ENCODE assay signal across 17 cellular contexts in the genomic region with DNA sequence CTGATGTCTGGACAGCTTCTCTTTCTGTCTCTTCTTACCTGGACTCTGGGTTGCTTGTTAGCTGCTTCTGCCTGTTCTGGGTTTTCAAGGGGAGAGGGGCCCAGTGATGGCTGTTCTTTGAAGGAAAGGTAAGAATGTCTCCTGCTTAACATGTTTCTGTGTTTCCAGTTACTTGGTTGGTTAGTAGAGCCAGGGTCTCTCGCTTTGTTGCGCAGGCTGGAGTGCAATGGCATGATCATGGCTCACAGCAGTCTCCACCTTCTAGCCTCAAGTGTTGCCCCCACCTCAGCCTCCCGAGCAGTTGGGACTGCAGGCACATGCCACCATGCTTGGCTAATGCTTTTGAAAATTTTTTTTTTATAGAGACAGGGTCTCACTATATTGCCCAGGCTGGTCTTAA.
A peak's percentile ranks its signal among the peaks of the same experiment; 100 is the strongest.
DNase-seq lines count a peak whose midpoint lies in the region; ATAC-seq and TF ChIP-seq lines count a peak whose summit lies in the region.
"Had no signal": no experiment of that assay in that cellular context is flagged by ENCODE, and none has a peak within 500 bp of the region (broad histone marks: within the 10 kb centered on the region; RNA-seq: fewer than 3 reads in every experiment).

No MANE protein-coding gene starts in this region.

- H3K4me3 Mint-ChIP-seq in CD4-positive, alpha-beta memory T cell = no peak overlapping the region
- H3K4me3 Mint-ChIP-seq: activated CD8-positive, alpha-beta T cell treated with anti-CD3 and anti-CD28 coated beads for 36 hours; activated T-cell treated with anti-CD3 and anti-CD28 coated beads, Interleukin-2, amount 50 U/mL, for 72 hours; central memory CD8-positive, alpha-beta T cell; endodermal cell; IgD-negative memory B cell; T-cell had no signal

- H3K4me2 ChIP-seq in BLaER1 treated with 17β-estradiol and CSF1 and Interleukin-3, amounts not matched to agents 10 nM and 100 nM = peak overlapping the region; percentile 2 to 66 (median 49); a peak in 18 of 22 replicates

- peaks cover 0 to 44% (median 14%) of the 10 kb centered on the region in 11 experiments; a peak in 11 of 22 replicates for H4K20me1 ChIP-seq in BLaER1 treated with 17β-estradiol and CSF1 and Interleukin-3, amounts not matched to agents 10 nM and 100 nM

- POLR2A ChIA-PET in CD4-positive, alpha-beta memory T cell (lab: Charles Lee; ENCODE audit: partially characterized antibody) = no interaction called here
- POLR2A ChIA-PET in HEK293T (lab: Yijun Ruan, JAX) = no interaction called here

- CTCF ChIA-PET in CD4-positive, alpha-beta memory T cell (lab: Charles Lee; ENCODE audit: partially characterized antibody) = interaction anchor here (1.3 kb wide), 1 partner anchor 79 kb away, joined by 5 read pairs; no protein-coding TSS in a partner anchor
- CTCF ChIA-PET in HEK293T (lab: Yijun Ruan, JAX) = interaction anchor here (1.0 kb wide), 1 partner anchor 17 kb away, joined by 6 read pairs; no protein-coding TSS in a partner anchor

- DNase-seq in ascending aorta (ENCODE audit: low spot score in 2 of 2) = no peak
- no peak for DNase-seq in left lung
- DNase-seq in CD4-positive, alpha-beta memory T cell = no peak
- DNase-seq in HEK293T (ENCODE audit: extremely low spot score) = no peak
- no peak for DNase-seq in DMS 273 (lab: John Stamatoyannopoulos, UW; ENCODE audit: unreplicated experiment)
- no peak for DNase-seq in GM03348 (ENCODE audit: low spot score)
- DNase-seq: activated CD8-positive, alpha-beta T cell treated with anti-CD3 and anti-CD28 coated beads for 36 hours; activated T-cell treated with anti-CD3 and anti-CD28 coated beads, Interleukin-2, amount 50 U/mL, for 72 hours; endodermal cell; GF-D8; NCI-H187 treated with DMSO at 0.1 percent for 48 hours had no signal

- H3K9me3 Mint-ChIP-seq in CD4-positive, alpha-beta memory T cell = no peaks in the 10 kb centered on the region
- H3K9me3 Mint-ChIP-seq: activated CD8-positive, alpha-beta T cell treated with anti-CD3 and anti-CD28 coated beads for 36 hours; activated T-cell treated with anti-CD3 and anti-CD28 coated beads, Interleukin-2, amount 50 U/mL, for 72 hours; central memory CD8-positive, alpha-beta T cell; endodermal cell; IgD-negative memory B cell; T-cell had no signal

- no peak overlapping the region for H3K9ac ChIP-seq in BLaER1 treated with 17β-estradiol and CSF1 and Interleukin-3, amounts not matched to agents 10 nM and 100 nM

- no peaks in the 10 kb centered on the region for H3K9me3 ChIP-seq in BLaER1 treated with 17β-estradiol and CSF1 and Interleukin-3, amounts not matched to agents 10 nM and 100 nM (replicated peaks in 1 of 11)
- H3K9me3 ChIP-seq in ascending aorta = no peaks in the 10 kb centered on the region
- H3K9me3 ChIP-seq in left lung = no peaks in the 10 kb centered on the region
- H3K9me3 ChIP-seq in CD4-positive, alpha-beta memory T cell (ENCODE audit: control insufficient read depth in 1 of 2, low read length in 2 of 2) = no peaks in the 10 kb centered on the region
- H3K9me3 ChIP-seq: pancreas had no signal

- H3K27me3 Mint-ChIP-seq in CD4-positive, alpha-beta memory T cell = no peaks in the 10 kb centered on the region
- H3K27me3 Mint-ChIP-seq: activated CD8-positive, alpha-beta T cell treated with anti-CD3 and anti-CD28 coated beads for 36 hours; central memory CD8-positive, alpha-beta T cell; IgD-negative memory B cell; T-cell had no signal

- H3K4me3 ChIP-seq in BLaER1 treated with 17β-estradiol and CSF1 and Interleukin-3, amounts not matched to agents 10 nM and 100 nM = no peak overlapping the region
- H3K4me3 ChIP-seq in ascending aorta (no peak overlapping the region), left lung (no peak overlapping the region)
- H3K4me3 ChIP-seq in CD4-positive, alpha-beta memory T cell (ENCODE audit: low read length in 2 of 2) = no peak overlapping the region
- H3K4me3 ChIP-seq: pancreas had no signal

- peaks cover 4 to 55% (median 37%) of the 10 kb centered on the region in 11 experiments; a peak in 21 of 22 replicates for H3K36me3 ChIP-seq in BLaER1 treated with 17β-estradiol and CSF1 and Interleukin-3, amounts not matched to agents 10 nM and 100 nM
- peaks cover 13 to 28% of the 10 kb centered on the region in 2 donors for H3K36me3 ChIP-seq in ascending aorta
- peaks cover 0 to 32% of the 10 kb centered on the region in 2 donors for H3K36me3 ChIP-seq in left lung
- H3K36me3 ChIP-seq in CD4-positive, alpha-beta memory T cell (ENCODE audit: insufficient read depth, low read length) = peaks cover 12% of the 10 kb centered on the region

- no peaks in the 10 kb centered on the region for H3K27me3 ChIP-seq in BLaER1 treated with 17β-estradiol and CSF1 and Interleukin-3, amounts not matched to agents 10 nM and 100 nM
- H3K27me3 ChIP-seq in ascending aorta (no peaks in the 10 kb centered on the region), left lung (no peaks in the 10 kb centered on the region)
- no peaks in the 10 kb centered on the region for H3K27me3 ChIP-seq in CD4-positive, alpha-beta memory T cell (ENCODE audit: insufficient read depth, low read length)
- H3K27me3 ChIP-seq: pancreas had no signal

- H3K27ac Mint-ChIP-seq in CD4-positive, alpha-beta memory T cell = no peak overlapping the region
- H3K27ac Mint-ChIP-seq: activated CD8-positive, alpha-beta T cell treated with anti-CD3 and anti-CD28 coated beads for 36 hours; activated T-cell treated with anti-CD3 and anti-CD28 coated beads, Interleukin-2, amount 50 U/mL, for 72 hours; endodermal cell; IgD-negative memory B cell; T-cell had no signal

- H3K4me1 Mint-ChIP-seq in CD4-positive, alpha-beta memory T cell = no peaks in the 10 kb centered on the region
- H3K4me1 Mint-ChIP-seq: central memory CD8-positive, alpha-beta T cell; endodermal cell; IgD-negative memory B cell; T-cell had no signal

- H3K27ac ChIP-seq in BLaER1 treated with 17β-estradiol and CSF1 and Interleukin-3, amounts not matched to agents 10 nM and 100 nM = no peak overlapping the region
- H3K27ac ChIP-seq in ascending aorta (peak overlapping the region; percentile 89 to 90), left lung (peak overlapping the region; percentile 71 to 76), temporal lobe (ENCODE audit: low read depth, low read length) (peak overlapping the region; percentile 100)
- no peak overlapping the region for H3K27ac ChIP-seq in CD4-positive, alpha-beta memory T cell (ENCODE audit: low read depth, low read length)
- H3K27ac ChIP-seq: pancreas had no signal

- peaks cover 27 to 57% (median 54%) of the 10 kb centered on the region in 10 experiments for H3K4me1 ChIP-seq in BLaER1 treated with 17β-estradiol and CSF1 and Interleukin-3, amounts not matched to agents 10 nM and 100 nM
- peaks cover 13 to 26% of the 10 kb centered on the region in 2 donors for H3K4me1 ChIP-seq in ascending aorta
- peaks cover 5 to 36% of the 10 kb centered on the region in 2 donors for H3K4me1 ChIP-seq in left lung
- no peaks in the 10 kb centered on the region for H3K4me1 ChIP-seq in CD4-positive, alpha-beta memory T cell (ENCODE audit: insufficient read depth, low read length)
- H3K4me1 ChIP-seq: pancreas had no signal

- TF ChIP-seq CTCF in ascending aorta (IDR thresholded peaks at IDR 0.05) (no peak), left lung (IDR thresholded peaks at IDR 0.05) (no peak)

- peaks cover 12 to 20% of the 10 kb centered on the region in 2 donors for H3K36me3 Mint-ChIP-seq in CD4-positive, alpha-beta memory T cell

- intact Hi-C loops in ascending aorta (cut with DNase I) = no loop called here
- intact Hi-C loops in left lung (cut with DNase I) = no loop called here
- intact Hi-C loops in CD4-positive, alpha-beta memory T cell (cut with micrococcal nuclease) = no loop called here

- no peak for ATAC-seq in left lung
- ATAC-seq: activated CD8-positive, alpha-beta T cell treated with anti-CD3 and anti-CD28 coated beads for 36 hours; activated T-cell treated with anti-CD3 and anti-CD28 coated beads, Interleukin-2, amount 50 U/mL, for 72 hours; T-cell had no signal

TF ChIP-seq in HEK293T, 16 proteins besides CTCF, POLR2A, EP300 and RAD21:
- TF ChIP-seq SP1 (IDR thresholded peaks at IDR 0.05) (no peak), CTBP1 (IDR thresholded peaks at IDR 0.05; ENCODE audit: borderline replicate concordance) (no peak), FOXM1 (IDR thresholded peaks at IDR 0.05; ENCODE audit: borderline replicate concordance) (no peak), TARDBP (IDR thresholded peaks at IDR 0.05) (no peak), L3MBTL2 (conservative IDR thresholded peaks at IDR 0.05) (no peak), FOXA1 (IDR thresholded peaks at IDR 0.05) (no peak), BHLHE40 (IDR thresholded peaks at IDR 0.05; ENCODE audit: borderline replicate concordance) (no peak), SUZ12 (IDR thresholded peaks at IDR 0.05) (no peak), ELF4 (IDR thresholded peaks at IDR 0.05) (no peak), FOXK2 (IDR thresholded peaks at IDR 0.05) (no peak), LEF1 (IDR thresholded peaks at IDR 0.05; ENCODE audit: borderline replicate concordance) (no peak), HDGF (IDR thresholded peaks at IDR 0.05; ENCODE audit: borderline replicate concordance) (no peak), ARNT (IDR thresholded peaks at IDR 0.05) (no peak), NFRKB (IDR thresholded peaks at IDR 0.05) (no peak), ZNF384 (IDR thresholded peaks at IDR 0.05) (no peak)
- TF ChIP-seq, protein P1, sequence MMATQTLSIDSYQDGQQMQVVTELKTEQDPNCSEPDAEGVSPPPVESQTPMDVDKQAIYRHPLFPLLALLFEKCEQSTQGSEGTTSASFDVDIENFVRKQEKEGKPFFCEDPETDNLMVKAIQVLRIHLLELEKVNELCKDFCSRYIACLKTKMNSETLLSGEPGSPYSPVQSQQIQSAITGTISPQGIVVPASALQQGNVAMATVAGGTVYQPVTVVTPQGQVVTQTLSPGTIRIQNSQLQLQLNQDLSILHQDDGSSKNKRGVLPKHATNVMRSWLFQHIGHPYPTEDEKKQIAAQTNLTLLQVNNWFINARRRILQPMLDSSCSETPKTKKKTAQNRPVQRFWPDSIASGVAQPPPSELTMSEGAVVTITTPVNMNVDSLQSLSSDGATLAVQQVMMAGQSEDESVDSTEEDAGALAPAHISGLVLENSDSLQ (IDR thresholded peaks at IDR 0.05) = no peak

Comparison
In these comparisons a context has a peak if more than half of its experiments do, and no peak if none do; other contexts are left out.
1. H3K27ac ChIP-seq: peak in ascending aorta (2 of 2), left lung (2 of 2) and temporal lobe (single experiment); none in BLaER1 treated with 17β-estradiol and CSF1 and Interleukin-3, amounts not matched to agents 10 nM and 100 nM (0 of 11) and CD4-positive, alpha-beta memory T cell (single experiment).